24 cellular contexts compared by ENCODE assay signal in genomic region chr3:23459437-23459836, GRCh38.
DNase-seq lines count a peak whose midpoint lies in the region; ATAC-seq, FAIRE-seq and TF ChIP-seq lines count a peak whose summit lies in the region.
"Had no signal": no experiment of that assay in that cellular context is flagged by ENCODE, and none has a peak within 500 bp of the region (broad histone marks: within the 10 kb centered on the region; RNA-seq: fewer than 3 reads in every experiment).

No MANE protein-coding gene starts in this region.

- TF ChIP-seq CTCF in VCaP (conservative IDR thresholded peaks at IDR 0.05): no peak
- TF ChIP-seq CTCF in psoas muscle (IDR thresholded peaks at IDR 0.05): no peak
- TF ChIP-seq CTCF in Caco-2 (IDR thresholded peaks at IDR 0.05; ENCODE audit: insufficient read depth in 1 of 2, low read depth in 1 of 2, low read length in 1 of 2, severe bottlenecking in 1 of 2, unreplicated experiment in 1 of 2): no peak

- FAIRE-seq in GM19239 (lab: Jason Lieb, UNC): peak; percentile 70
- FAIRE-seq: GM12891, H1 had no signal

- H3K4me1 Mint-ChIP-seq in Caco-2 (ENCODE audit: low read depth, unreplicated experiment): no peaks in the 10 kb centered on the region
- H3K4me1 Mint-ChIP-seq: CD4-positive, alpha-beta memory T cell had no signal

- WGBS in psoas muscle, 3 donors: 39 to 56% (median 47%) methylated on average over 3 of the region's 3 CpGs

- peaks cover 9% of the 10 kb centered on the region for H3K9me3 Mint-ChIP-seq in Caco-2 (ENCODE audit: unreplicated experiment)

- H3K27ac ChIP-seq in VCaP (peak overlapping the region; percentile 31), psoas muscle (peak overlapping the region; percentile 58)
- H3K27ac ChIP-seq: KMS-11, RWPE1 had no signal

- H3K36me3 ChIP-seq in psoas muscle (ENCODE audit: insufficient read depth in 1 of 2, low read depth in 1 of 2) (no peaks in the 10 kb centered on the region), Caco-2 (ENCODE audit: control insufficient read depth, insufficient read depth, low read length) (no peaks in the 10 kb centered on the region)

- CTCF ChIA-PET in HEK293T (lab: Yijun Ruan, JAX): no interaction called here
- CTCF ChIA-PET in Caco-2 (lab: Charles Lee): no interaction called here

- H3K4me1 ChIP-seq in psoas muscle (peaks cover 47% of the 10 kb centered on the region), Caco-2 (no peaks in the 10 kb centered on the region)

- peak in 2 of 4 donors; percentile 47 to 62 for ATAC-seq in psoas muscle

- no peaks in the 10 kb centered on the region for H3K27me3 Mint-ChIP-seq in Caco-2 (ENCODE audit: insufficient read depth, unreplicated experiment)
- H3K27me3 Mint-ChIP-seq: CD4-positive, alpha-beta memory T cell; IgD-negative memory B cell had no signal

- H3K9me3 ChIP-seq in psoas muscle (no peaks in the 10 kb centered on the region), Caco-2 (no peaks in the 10 kb centered on the region)
- H3K9me3 ChIP-seq: SK-N-SH had no signal

- no TSS peak for BruUV-seq in Caco-2 (replicated peaks; lab: Mats Ljungman, UMichigan)

- POLR2A ChIA-PET in HEK293T (lab: Yijun Ruan, JAX) (no interaction called here), Caco-2 (lab: Charles Lee) (no interaction called here)

- H3K4me3 ChIP-seq in psoas muscle: peak overlapping the region; percentile 43
- no peak overlapping the region for H3K4me3 ChIP-seq in Caco-2 (ENCODE audit: low read depth, low read length)

- no peak overlapping the region for H3K4me3 Mint-ChIP-seq in Caco-2 (ENCODE audit: unreplicated experiment)
- H3K4me3 Mint-ChIP-seq: CD4-positive, alpha-beta memory T cell; IgD-negative memory B cell had no signal

- H3K27ac Mint-ChIP-seq in Caco-2 (ENCODE audit: unreplicated experiment): no peak overlapping the region
- H3K27ac Mint-ChIP-seq: CD4-positive, alpha-beta memory T cell; IgD-negative memory B cell had no signal

- no peak for DNase-seq in GM19239 (ENCODE audit: insufficient read length, low spot score)
- no peak for DNase-seq in HEK293T (ENCODE audit: extremely low spot score)
- no peak for DNase-seq in psoas muscle
- no peak for DNase-seq in NCI-H2107 treated with DMSO at 0.1 percent for 48 hours (lab: John Stamatoyannopoulos, UW; ENCODE audit: unreplicated experiment)
- DNase-seq in NCI-H2107 (lab: John Stamatoyannopoulos, UW): no peak
- DNase-seq in Caco-2: no peak
- DNase-seq: CD4-positive, alpha-beta memory T cell; DMS79 treated with DMSO at 0.1 percent for 48 hours; GF-D8; HCEC 1CT; NCI-H1092; NCI-H1436 treated with DMSO at 0.1 percent for 48 hours; NCI-H2029; NCI-H2227 treated with DMSO at 0.1 percent for 48 hours; NCI-H526 treated with DMSO at 0.1 percent for 48 hours; SHP77 treated with DMSO at 0.1 percent for 48 hours; SK-N-SH; SW 1271 had no signal

- intact Hi-C loops in psoas muscle (cut with DNase I): no loop called here
- intact Hi-C loops in Caco-2 (cut with micrococcal nuclease; ENCODE audit: unreplicated experiment): no loop called here

- no peaks in the 10 kb centered on the region for H3K36me3 Mint-ChIP-seq in Caco-2 (ENCODE audit: insufficient read depth, unreplicated experiment)
- H3K36me3 Mint-ChIP-seq: CD4-positive, alpha-beta memory T cell had no signal

- H3K27me3 ChIP-seq in psoas muscle (ENCODE audit: insufficient read depth in 3 of 3, low read length in 2 of 3) (no peaks in the 10 kb centered on the region), Caco-2 (replicated peaks; ENCODE audit: control insufficient read depth, insufficient read depth, low read length) (no peaks in the 10 kb centered on the region)

TF ChIP-seq in HEK293T, 16 proteins besides CTCF, POLR2A, EP300 and RAD21:
- TF ChIP-seq, protein P1, sequence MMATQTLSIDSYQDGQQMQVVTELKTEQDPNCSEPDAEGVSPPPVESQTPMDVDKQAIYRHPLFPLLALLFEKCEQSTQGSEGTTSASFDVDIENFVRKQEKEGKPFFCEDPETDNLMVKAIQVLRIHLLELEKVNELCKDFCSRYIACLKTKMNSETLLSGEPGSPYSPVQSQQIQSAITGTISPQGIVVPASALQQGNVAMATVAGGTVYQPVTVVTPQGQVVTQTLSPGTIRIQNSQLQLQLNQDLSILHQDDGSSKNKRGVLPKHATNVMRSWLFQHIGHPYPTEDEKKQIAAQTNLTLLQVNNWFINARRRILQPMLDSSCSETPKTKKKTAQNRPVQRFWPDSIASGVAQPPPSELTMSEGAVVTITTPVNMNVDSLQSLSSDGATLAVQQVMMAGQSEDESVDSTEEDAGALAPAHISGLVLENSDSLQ (IDR thresholded peaks at IDR 0.05): peak; percentile 70; the same call in 1 of the 2 replicates
- no peak for TF ChIP-seq NFRKB (IDR thresholded peaks at IDR 0.05)
